15 cellular contexts compared by ENCODE assay signal in genomic region chr3:157145566-157145965, GRCh38. TPM values are rescaled to one million over a fixed set of nuclear protein-coding genes. Genes with fewer than 3 reads are reported as not detected.
DNase-seq lines count a peak whose midpoint lies in the region; ATAC-seq and TF ChIP-seq lines count a peak whose summit lies in the region.
"Had no signal": no experiment of that assay in that cellular context is flagged by ENCODE, and none has a peak within 500 bp of the region (broad histone marks: within the 10 kb centered on the region; RNA-seq: fewer than 3 reads in every experiment).

No MANE protein-coding gene starts in this region.

- H3K4me1 ChIP-seq in OCI-LY3 (ENCODE audit: low read length), result peaks cover 29% of the 10 kb centered on the region
- H3K4me1 ChIP-seq: HAP-1 had no signal

- no peak overlapping the region for H3K4me3 ChIP-seq in OCI-LY3 (ENCODE audit: low read length)
- H3K4me3 ChIP-seq: HAP-1 had no signal

- H3K9ac ChIP-seq in OCI-LY3 (ENCODE audit: low read length), result no peak overlapping the region

- peaks cover 50% of the 10 kb centered on the region for H4K20me1 ChIP-seq in OCI-LY3 (ENCODE audit: insufficient read depth, low read length)

- H3K4me3 Mint-ChIP-seq in activated T-cell treated with anti-CD3 and anti-CD28 coated beads, Interleukin-2, amount 50 U/mL, for 24 hours, result no peak overlapping the region

- H3K36me3 Mint-ChIP-seq in activated T-cell treated with anti-CD3 and anti-CD28 coated beads, Interleukin-2, amount 50 U/mL, for 24 hours (ENCODE audit: low read depth), result peaks cover 91% of the 10 kb centered on the region

- H3K4me1 Mint-ChIP-seq in activated T-cell treated with anti-CD3 and anti-CD28 coated beads, Interleukin-2, amount 50 U/mL, for 24 hours (ENCODE audit: low read depth), result peaks cover 42% of the 10 kb centered on the region

- no peaks in the 10 kb centered on the region for H3K9me3 Mint-ChIP-seq in activated T-cell treated with anti-CD3 and anti-CD28 coated beads, Interleukin-2, amount 50 U/mL, for 24 hours

- H3K4me2 ChIP-seq in OCI-LY3 (ENCODE audit: low read length), result no peak overlapping the region

- no peak for TF ChIP-seq CTCF in OCI-LY3 (IDR thresholded peaks at IDR 0.05; ENCODE audit: low read depth, low read length)

- ATAC-seq in HG02678 (IDR thresholded peaks at IDR 0.05; ENCODE audit: unreplicated experiment), result no peak

- no peak overlapping the region for H2AFZ ChIP-seq in OCI-LY3 (ENCODE audit: low read depth, low read length)

- peak overlapping the region; percentile 90 for H3K27ac Mint-ChIP-seq in activated T-cell treated with anti-CD3 and anti-CD28 coated beads, Interleukin-2, amount 50 U/mL, for 24 hours

- DNase-seq in activated T-cell treated with anti-CD3 and anti-CD28 coated beads, Interleukin-2, amount 50 U/mL, for 24 hours, result no peak
- DNase-seq in activated T-cell treated with anti-CD3 and anti-CD28 coated beads, Interleukin-2, amount 50 U/mL, for 1 hour, result no peak
- DNase-seq in astrocyte of the hippocampus (ENCODE audit: low read depth, low spot score), result peak; percentile 52
- peak; percentile 27 for DNase-seq in renal cortical epithelial cell (ENCODE audit: low read depth)
- DNase-seq in activated effector memory CD4-positive, alpha-beta T cell treated with anti-CD3 and anti-CD28 coated beads, Interleukin-2, amount 50 U/mL, for 16 hours, result no peak
- no peak for DNase-seq in dermis blood vessel endothelial cell
- DNase-seq: EL; NCI-H1105; NCI-H524 treated with DMSO at 0.1 percent for 48 hours; SHP77 treated with DMSO at 0.1 percent for 48 hours; stimulated activated CD4-positive, alpha-beta T cell treated with anti-CD3 and anti-CD28 coated beads, Interleukin-2, amount 100 ng/mL, for 24 hours; WERI-Rb-1 had no signal

- no peaks in the 10 kb centered on the region for H3K27me3 Mint-ChIP-seq in activated T-cell treated with anti-CD3 and anti-CD28 coated beads, Interleukin-2, amount 50 U/mL, for 24 hours

- H3K27ac ChIP-seq in OCI-LY3 (ENCODE audit: low read length), result 0 out of 2 replicates have a peak overlapping the region, but pooled peaks have one; percentile 11
- H3K27ac ChIP-seq: WERI-Rb-1 had no signal

- peaks cover 19% of the 10 kb centered on the region for H3K79me2 ChIP-seq in OCI-LY3 (ENCODE audit: low read length)

- H3K27me3 ChIP-seq in OCI-LY3 (ENCODE audit: low read depth, low read length), result no peaks in the 10 kb centered on the region

- H3K36me3 ChIP-seq in OCI-LY3 (replicated peaks; ENCODE audit: low read depth, low read length), result peaks cover 68% of the 10 kb centered on the region

- no peaks in the 10 kb centered on the region for H3K9me3 ChIP-seq in OCI-LY3 (ENCODE audit: insufficient read depth, low read length)
- H3K9me3 ChIP-seq: HAP-1 had no signal

RNA-seq across cellular contexts. Expression of gene CCNL1, which starts 14.4 kb away (rescaled TPM):
- total RNA-seq in renal cortical epithelial cell, result 59.6 and 110 TPM in 2 replicates
- 87.8 and 195 TPM in 2 replicates for total RNA-seq in dermis blood vessel endothelial cell

Comparison
In these comparisons a context has a peak if more than half of its experiments do, and no peak if none do; other contexts are left out.
1. DNase-seq: peak in astrocyte of the hippocampus (single experiment) and renal cortical epithelial cell (single experiment); none in activated T-cell treated with anti-CD3 and anti-CD28 coated beads, Interleukin-2, amount 50 U/mL, for 24 hours (single experiment), activated T-cell treated with anti-CD3 and anti-CD28 coated beads, Interleukin-2, amount 50 U/mL, for 1 hour (single experiment), activated effector memory CD4-positive, alpha-beta T cell treated with anti-CD3 and anti-CD28 coated beads, Interleukin-2, amount 50 U/mL, for 16 hours (single experiment) and dermis blood vessel endothelial cell (single experiment).